Comparison of ENCODE assay signal across 21 cellular contexts in the genomic region with DNA sequence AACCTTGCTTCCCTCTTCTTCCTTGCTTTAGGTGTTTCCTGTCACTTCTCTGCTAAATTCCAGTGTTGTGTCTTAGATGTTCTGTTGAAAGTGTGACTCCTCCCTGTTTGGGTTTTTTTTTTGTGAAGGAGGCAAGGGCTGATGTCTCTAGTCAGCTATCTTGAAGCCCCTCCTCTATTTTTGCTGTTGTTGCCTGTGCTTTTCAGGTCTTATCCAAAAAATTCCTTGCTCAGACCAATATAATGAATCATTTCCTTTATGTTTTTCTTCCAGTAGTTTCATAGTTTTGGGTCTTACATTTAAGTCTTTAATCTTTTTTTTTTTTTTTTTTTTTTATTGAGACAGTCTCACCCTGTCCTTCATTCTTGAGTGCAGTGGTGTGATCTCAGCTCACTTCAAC. TPM values are rescaled to one million over a fixed set of nuclear protein-coding genes. Genes with fewer than 3 reads are reported as not detected.
A peak's percentile ranks its signal among the peaks of the same experiment; 100 is the strongest.
DNase-seq lines count a peak whose midpoint lies in the region; FAIRE-seq and TF ChIP-seq lines count a peak whose summit lies in the region.
"Had no signal": no experiment of that assay in that cellular context is flagged by ENCODE, and none has a peak within 500 bp of the region (broad histone marks: within the 10 kb centered on the region; RNA-seq: fewer than 3 reads in every experiment).

No MANE protein-coding gene starts in this region.

- peaks cover 80% of the 10 kb centered on the region for H4K20me1 ChIP-seq in astrocyte (ENCODE audit: insufficient read depth, low read length)

- H2AK5ac ChIP-seq in trophoblast cell (ENCODE audit: low read length): no peak overlapping the region

- H3K27ac Mint-ChIP-seq in Calu3 (ENCODE audit: unreplicated experiment) (peak overlapping the region; percentile 11), astrocyte (ENCODE audit: unreplicated experiment) (no peak overlapping the region), osteocyte (ENCODE audit: unreplicated experiment) (no peak overlapping the region)
- H3K27ac Mint-ChIP-seq: CD8-positive, alpha-beta T cell had no signal

- H3K79me2 ChIP-seq in astrocyte (ENCODE audit: insufficient read depth, low read length): peaks cover 99% of the 10 kb centered on the region
- peaks cover 10% of the 10 kb centered on the region for H3K79me2 ChIP-seq in trophoblast cell (ENCODE audit: control insufficient read depth, insufficient read depth, low read length, poor library complexity)

- H3K9me3 Mint-ChIP-seq in Calu3 (ENCODE audit: low read depth, unreplicated experiment) (peaks cover 5% of the 10 kb centered on the region), astrocyte (ENCODE audit: unreplicated experiment) (peaks cover 12% of the 10 kb centered on the region), osteocyte (ENCODE audit: unreplicated experiment) (peaks cover 29% of the 10 kb centered on the region)

- H2BK120ac ChIP-seq in trophoblast cell (ENCODE audit: insufficient read depth, low read length, poor library complexity): no peak overlapping the region

- H3K36me3 Mint-ChIP-seq in Calu3 (ENCODE audit: insufficient read depth, unreplicated experiment) (no peaks in the 10 kb centered on the region), astrocyte (ENCODE audit: low read depth, unreplicated experiment) (peaks cover 23% of the 10 kb centered on the region), osteocyte (ENCODE audit: unreplicated experiment) (peaks cover 34% of the 10 kb centered on the region)

- no peak overlapping the region for H3K18ac ChIP-seq in trophoblast cell (ENCODE audit: low read length)

- H2AFZ ChIP-seq in astrocyte (ENCODE audit: low read depth, low read length) (no peak overlapping the region), trophoblast cell (ENCODE audit: insufficient read depth, low read length, poor library complexity) (no peak overlapping the region)
- H2AFZ ChIP-seq: PC-9 had no signal

- TF ChIP-seq POLR2A in H54 (IDR thresholded peaks at IDR 0.05; ENCODE audit: low read depth, low read length): no peak

- no peak overlapping the region for H2BK12ac ChIP-seq in trophoblast cell (ENCODE audit: low read length)

- DNase-seq in Calu3 (no peak), H54 (ENCODE audit: insufficient read length, low spot score) (no peak), astrocyte (ENCODE audit: low read depth) (peak; percentile 64), trophoblast cell (no peak), osteocyte (ENCODE audit: extremely low spot score, unreplicated experiment) (no peak), Kasumi-1 (lab: John Stamatoyannopoulos, UW) (no peak), nucleus accumbens (lab: John Stamatoyannopoulos, UW) (no peak)
- DNase-seq: CD8-positive, alpha-beta T cell; DMS53; KBM-7; NCI-H1417; NCI-H187; NCI-H2107; NCI-H2227 treated with DMSO at 0.1 percent for 48 hours; NCI-H524; PC-9; SIG-M5 had no signal

- peaks cover 10% of the 10 kb centered on the region for H3K4me1 ChIP-seq in astrocyte (ENCODE audit: insufficient read depth, low read length)
- peaks cover 11 to 15% of the 10 kb centered on the region in 2 experiments for H3K4me1 ChIP-seq in trophoblast cell (ENCODE audit: control insufficient read depth in 1 of 2, insufficient read depth in 2 of 2, low read length in 2 of 2)
- H3K4me1 ChIP-seq: HAP-1 had no signal

- H3K14ac ChIP-seq in trophoblast cell (ENCODE audit: low read length): no peak overlapping the region

- peak overlapping the region; percentile 30 for H3K4ac ChIP-seq in trophoblast cell (ENCODE audit: low read depth, low read length)

- FAIRE-seq in H54 (lab: Jason Lieb, UNC) (peak; percentile 65), astrocyte (lab: Jason Lieb, UNC) (no peak)
- FAIRE-seq: G401.6 had no signal

- no TSS peak for BruUV-seq in Calu3 (replicated peaks; lab: Mats Ljungman, UMichigan)

- no peak overlapping the region for H3K23ac ChIP-seq in trophoblast cell (ENCODE audit: low read length)

- intact Hi-C loops in Calu3 (cut with micrococcal nuclease; ENCODE audit: unreplicated experiment): no loop called here

- H3K4me2 ChIP-seq in astrocyte (ENCODE audit: low read length) (peak overlapping the region; percentile 50), trophoblast cell (ENCODE audit: low read length) (no peak overlapping the region)
- H3K4me2 ChIP-seq: PC-9 had no signal

- no peak overlapping the region for H4K91ac ChIP-seq in trophoblast cell (ENCODE audit: low read depth, low read length)

- H3K79me1 ChIP-seq in trophoblast cell (ENCODE audit: low read length): no peaks in the 10 kb centered on the region

- no peak overlapping the region for H4K8ac ChIP-seq in trophoblast cell (ENCODE audit: low read depth, low read length)

- H3K9ac ChIP-seq in astrocyte (ENCODE audit: low read length): no peak overlapping the region
- H3K9ac ChIP-seq in trophoblast cell (ENCODE audit: low read length): no peak overlapping the region
- H3K9ac ChIP-seq: BLaER1 treated with 17β-estradiol and CSF1 and Interleukin-3, amounts not matched to agents 10 nM and 100 nM had no signal

- H3K27me3 Mint-ChIP-seq in Calu3 (ENCODE audit: unreplicated experiment): no peaks in the 10 kb centered on the region
- no peaks in the 10 kb centered on the region for H3K27me3 Mint-ChIP-seq in astrocyte (ENCODE audit: low read depth, unreplicated experiment)
- H3K27me3 Mint-ChIP-seq in osteocyte (ENCODE audit: unreplicated experiment): no peaks in the 10 kb centered on the region

- TF ChIP-seq CTCF in Calu3 (IDR thresholded peaks at IDR 0.05; ENCODE audit: unreplicated experiment): no peak
- no peak for TF ChIP-seq CTCF in astrocyte (IDR thresholded peaks at IDR 0.05; ENCODE audit: insufficient read depth, low read depth, low read length)
- TF ChIP-seq CTCF in osteocyte (IDR thresholded peaks at IDR 0.05): no peak

- H4K12ac ChIP-seq in trophoblast cell (ENCODE audit: low read depth, low read length): no peak overlapping the region

- H3K4me1 Mint-ChIP-seq in Calu3 (ENCODE audit: low read depth, unreplicated experiment) (peaks cover 22% of the 10 kb centered on the region), astrocyte (ENCODE audit: low read depth, unreplicated experiment) (peaks cover 20% of the 10 kb centered on the region), osteocyte (ENCODE audit: unreplicated experiment) (peaks cover 41% of the 10 kb centered on the region)

- no peak overlapping the region for H3K4me3 Mint-ChIP-seq in Calu3 (ENCODE audit: low read depth, unreplicated experiment)
- H3K4me3 Mint-ChIP-seq in astrocyte (ENCODE audit: unreplicated experiment): no peak overlapping the region
- H3K4me3 Mint-ChIP-seq in osteocyte (ENCODE audit: unreplicated experiment): no peak overlapping the region
- H3K4me3 Mint-ChIP-seq: CD8-positive, alpha-beta T cell had no signal

- no peaks in the 10 kb centered on the region for H3K9me3 ChIP-seq in astrocyte (ENCODE audit: insufficient read depth, low read depth, low read length)
- no peaks in the 10 kb centered on the region for H3K9me3 ChIP-seq in trophoblast cell (ENCODE audit: insufficient read depth, low read depth, low read length)

- no peak overlapping the region for H2BK5ac ChIP-seq in trophoblast cell (ENCODE audit: low read depth, low read length, poor library complexity)

- H3K36me3 ChIP-seq in astrocyte (ENCODE audit: insufficient read depth, low read length) (no peaks in the 10 kb centered on the region), trophoblast cell (ENCODE audit: control insufficient read depth in 1 of 2, insufficient read depth in 2 of 2, low read length in 2 of 2) (no peaks in the 10 kb centered on the region)
- H3K36me3 ChIP-seq: HAP-1 had no signal

- H3K27ac ChIP-seq in astrocyte (ENCODE audit: low read depth, low read length): no peak overlapping the region
- no peak overlapping the region for H3K27ac ChIP-seq in trophoblast cell (ENCODE audit: low read depth, low read length)
- H3K27ac ChIP-seq: BLaER1 treated with 17β-estradiol and CSF1 and Interleukin-3, amounts not matched to agents 10 nM and 100 nM; PC-9; RWPE1 had no signal

- H3K27me3 ChIP-seq in astrocyte (ENCODE audit: insufficient read depth, low read length) (no peaks in the 10 kb centered on the region), trophoblast cell (ENCODE audit: insufficient read depth, low read length) (no peaks in the 10 kb centered on the region)
- H3K27me3 ChIP-seq: BLaER1 treated with 17β-estradiol and CSF1 and Interleukin-3, amounts not matched to agents 10 nM and 100 nM had no signal

- H3K4me3 ChIP-seq in astrocyte (ENCODE audit: insufficient read depth, low read depth, low read length) (no peak overlapping the region), trophoblast cell (ENCODE audit: low read depth, low read length) (no peak overlapping the region)
- H3K4me3 ChIP-seq: HAP-1, PC-9 had no signal

- CTCF ChIA-PET in Calu3 (lab: Charles Lee): interaction anchor here (0.7 kb wide), 1 partner anchor 917 kb away, joined by 6 read pairs; no protein-coding TSS in a partner anchor

RNA-seq across cellular contexts. Expression of a gene that starts 22.3 kb away (rescaled TPM):
- total RNA-seq in Calu3 (2022): 10.9 and 11.4 TPM in 2 replicates
- total RNA-seq in astrocyte: 50.9 and 53.8 TPM in 2 replicates
- 16.3 and 16.6 TPM in 2 replicates for polyA plus RNA-seq in trophoblast cell (2013)
- 52.4 and 54.7 TPM in 2 replicates for total RNA-seq in osteocyte
